In the genomic region with DNA sequence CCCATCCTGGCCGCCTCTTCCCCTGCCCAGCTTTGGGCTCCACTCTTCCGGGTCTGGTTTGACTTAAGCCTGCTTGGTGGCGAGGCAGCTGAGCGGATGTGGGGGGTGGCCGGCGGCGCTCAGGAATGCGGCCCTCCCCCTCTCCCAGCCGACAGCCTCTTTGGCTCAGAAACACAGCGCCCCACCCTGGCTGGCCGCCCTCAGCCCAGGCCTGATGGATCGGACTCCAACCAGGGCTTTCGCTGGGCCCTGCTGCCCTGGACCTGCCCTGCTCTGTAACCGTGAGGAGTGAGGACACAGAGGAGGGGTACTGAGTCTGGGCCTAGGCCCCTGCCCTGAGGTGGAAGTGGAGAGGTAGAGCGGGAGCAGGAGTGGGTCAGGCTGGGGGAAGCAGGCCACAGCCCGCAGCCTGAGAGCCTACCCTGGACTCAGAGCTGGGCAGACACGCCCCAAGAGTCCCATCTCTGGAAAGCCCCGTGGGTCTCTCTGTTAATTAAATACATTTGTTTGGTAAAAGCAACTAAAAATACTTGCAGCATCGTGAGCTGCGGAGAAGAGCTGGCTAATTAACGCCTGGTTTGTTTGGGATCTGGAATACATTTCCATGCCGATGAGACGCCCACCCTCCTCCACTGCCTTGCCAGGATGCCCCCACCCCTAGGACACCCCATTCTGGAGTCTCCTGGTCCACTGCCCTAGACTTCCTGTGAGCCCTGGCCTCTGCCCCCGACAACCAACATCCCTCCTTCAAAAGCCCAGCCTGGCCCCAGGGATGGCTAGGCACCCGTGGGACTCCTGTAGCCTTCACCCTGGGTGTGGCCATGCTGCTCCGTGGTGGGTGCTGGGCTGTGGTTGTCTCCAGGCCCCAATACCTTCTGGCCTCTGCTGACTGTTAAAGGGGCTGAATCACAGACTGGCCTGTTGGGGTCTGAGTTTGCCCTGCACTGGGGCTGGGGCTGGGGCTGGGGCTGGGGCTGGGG, we compare ENCODE assay signal across 8 cellular contexts. TPM values are rescaled to one million over a fixed set of nuclear protein-coding genes. Genes with fewer than 3 reads are reported as not detected.
DNase-seq lines count a peak whose midpoint lies in the region; ATAC-seq and TF ChIP-seq lines count a peak whose summit lies in the region.

No MANE protein-coding gene starts in this region.

- DNase-seq in GM12865 (ENCODE audit: low read depth) = peak; percentile 88
- DNase-seq in amniotic stem cell (lab: John Stamatoyannopoulos, UW) = peak; percentile 85
- DNase-seq in left cardiac atrium = peak; percentile 91
- peak; percentile 25 for DNase-seq in putamen (ENCODE audit: low spot score)
- DNase-seq in NCI-H2171 (lab: John Stamatoyannopoulos, UW) = no peak
- DNase-seq in GOT3 (lab: John Stamatoyannopoulos, UW) = no peak

- H3K4me3 ChIP-seq in GM12865 (ENCODE audit: low read depth, low read length) = no peak overlapping the region

- TF ChIP-seq CTCF in GM12865 (IDR thresholded peaks at IDR 0.05; ENCODE audit: insufficient read depth, low read depth, low read length, missing control alignments) = peak; percentile 52

- peak; percentile 91 to 92 for ATAC-seq in left cardiac atrium
- no peak for ATAC-seq in HG03196 (IDR thresholded peaks at IDR 0.05; ENCODE audit: unreplicated experiment)
- no peak for ATAC-seq in HG03469 (IDR thresholded peaks at IDR 0.05; ENCODE audit: unreplicated experiment)

- intact Hi-C loops in left cardiac atrium (cut with DNase I) = no loop called here

RNA-seq across cellular contexts. Expression of gene PLXNA1, which starts 19.6 kb away (rescaled TPM):
- 10 to 100 TPM; 18.6 to 20.4 TPM for total RNA-seq in left cardiac atrium

Comparison
In these comparisons a context has a peak if more than half of its experiments do, and no peak if none do; other contexts are left out.
1. DNase-seq: peak in GM12865 (single experiment), amniotic stem cell (single experiment), left cardiac atrium (single experiment) and putamen (single experiment); none in NCI-H2171 (single experiment) and GOT3 (single experiment).
2. ATAC-seq: peak in left cardiac atrium (2 of 2); none in HG03196 (single experiment) and HG03469 (single experiment).